ENCODE assay signal across 1 cellular context in the genomic region with DNA sequence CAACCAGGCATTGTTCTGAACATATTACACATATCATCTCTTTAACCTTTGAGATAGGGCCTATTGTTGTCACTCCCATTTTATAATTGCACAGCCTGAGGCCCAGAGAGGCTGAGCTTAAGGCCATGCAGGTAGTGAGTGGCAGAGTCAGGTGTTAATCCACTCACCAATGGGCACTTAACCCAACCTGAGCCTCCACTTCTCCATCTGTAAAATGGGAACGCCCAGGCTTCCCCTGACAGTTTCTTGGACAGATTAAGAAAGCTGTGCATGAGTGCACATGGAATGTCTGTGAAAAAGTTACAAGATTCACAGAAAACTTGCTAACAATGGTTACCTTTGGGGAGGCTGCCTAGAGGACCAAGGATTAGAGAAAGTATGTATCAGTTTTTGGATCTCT.
TF ChIP-seq lines count a peak whose summit lies in the region.

No MANE protein-coding gene starts in this region.

TF ChIP-seq in GM23338, 12 proteins besides CTCF, POLR2A, EP300 and RAD21 (continued from another document):
- TF ChIP-seq ZNF462 (CRISPR knock-in tag; IDR thresholded peaks at IDR 0.05) (no peak), STAT1 (IDR thresholded peaks at IDR 0.05; ENCODE audit: unreplicated experiment) (no peak), REST (IDR thresholded peaks at IDR 0.05; ENCODE audit: unreplicated experiment) (no peak), ETS1 (IDR thresholded peaks at IDR 0.05) (no peak), CREB1 (CRISPR knock-in tag; IDR thresholded peaks at IDR 0.05; ENCODE audit: low read depth) (no peak), ZNF331 (CRISPR knock-in tag; IDR thresholded peaks at IDR 0.05; ENCODE audit: low read depth) (no peak), POLR2AphosphoS5 (IDR thresholded peaks at IDR 0.05; ENCODE audit: low read depth) (no peak), ZNF114 (CRISPR knock-in tag; IDR thresholded peaks at IDR 0.05) (no peak)
